ENCODE assay signal across 13 cellular contexts in the genomic region with DNA sequence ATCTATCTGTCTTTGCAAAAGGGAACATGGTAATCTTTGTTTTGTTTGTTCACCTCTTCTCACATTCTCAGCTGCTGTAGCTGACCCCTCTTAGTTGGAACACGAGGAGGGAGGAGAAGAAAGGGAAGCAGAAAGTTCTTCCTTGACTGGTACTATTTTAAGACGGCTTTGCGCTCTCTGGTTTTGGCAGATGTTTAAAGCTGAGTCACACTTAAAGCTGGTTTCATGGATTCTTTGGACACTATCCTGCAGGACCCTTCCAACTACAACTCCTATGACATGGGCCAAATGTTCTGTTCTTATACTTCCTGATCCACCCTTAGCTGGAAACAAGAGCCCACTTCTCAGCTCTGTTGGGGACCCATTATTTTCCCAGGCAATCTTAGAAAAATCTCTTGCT. TPM values are rescaled to one million over a fixed set of nuclear protein-coding genes. Genes with fewer than 3 reads are reported as not detected.
A peak's percentile ranks its signal among the peaks of the same experiment; 100 is the strongest.
DNase-seq lines count a peak whose midpoint lies in the region; ATAC-seq and TF ChIP-seq lines count a peak whose summit lies in the region.
"Had no signal": no experiment of that assay in that cellular context is flagged by ENCODE, and none has a peak within 500 bp of the region (broad histone marks: within the 10 kb centered on the region; RNA-seq: fewer than 3 reads in every experiment).

No MANE protein-coding gene starts in this region.

- TF ChIP-seq POLR2A in gastrocnemius medialis (IDR thresholded peaks at IDR 0.05) = no peak

- H3K4me3 ChIP-seq in SJCRH30 = peak overlapping the region; percentile 11; the same call in 1 of the 2 replicates
- no peak overlapping the region for H3K4me3 ChIP-seq in fibroblast of the aortic adventitia (ENCODE audit: low read depth, low read length)
- H3K4me3 ChIP-seq in gastrocnemius medialis = peak overlapping the region in 2 of 4 donors; percentile 1 to 11

- TF ChIP-seq CTCF in fibroblast of the aortic adventitia (IDR thresholded peaks at IDR 0.05; ENCODE audit: insufficient read depth, low read length) = no peak
- no peak for TF ChIP-seq CTCF in gastrocnemius medialis (IDR thresholded peaks at IDR 0.05 in 4 of 5, conservative IDR thresholded peaks at IDR 0.05 in 1 of 5)

- intact Hi-C loops in gastrocnemius medialis (cut with DNase I; ENCODE audit: low total_unique reads) = loop anchor here (5.0 kb wide), 1 partner anchor 65 kb away; no protein-coding TSS in a partner anchor

- ATAC-seq in gastrocnemius medialis = peak; percentile 86 to 92
- ATAC-seq in GM21737 (IDR thresholded peaks at IDR 0.05; ENCODE audit: unreplicated experiment) = no peak
- ATAC-seq in GM21390 (IDR thresholded peaks at IDR 0.05; ENCODE audit: unreplicated experiment) = no peak
- no peak for ATAC-seq in HG02981 (IDR thresholded peaks at IDR 0.05; ENCODE audit: unreplicated experiment)
- ATAC-seq: activated T-cell treated with anti-CD3 and anti-CD28 coated beads, Interleukin-2, amount 50 U/mL, for 4 hours had no signal

- H3K9me3 ChIP-seq in SJCRH30 (replicated peaks) (0 out of 2 replicates have a peak, but pooled peaks cover 4% of the 10 kb centered on the region), gastrocnemius medialis (no peaks in the 10 kb centered on the region)

- no peaks in the 10 kb centered on the region for H3K36me3 ChIP-seq in SJCRH30
- H3K36me3 ChIP-seq in gastrocnemius medialis = no peaks in the 10 kb centered on the region

- H3K27ac ChIP-seq in SJCRH30 (peak overlapping the region; percentile 97), gastrocnemius medialis (peak overlapping the region; percentile 85 to 89 (median 86))

- DNase-seq in EH (ENCODE audit: low read depth) (peak; percentile 20), SJCRH30 (peak; percentile 73 to 86), fibroblast of the aortic adventitia (ENCODE audit: low read depth) (peak; percentile 94), gastrocnemius medialis (peak; percentile 54 to 59)
- DNase-seq in activated CD4-positive, alpha-beta T cell treated with anti-CD3 and anti-CD28 coated beads, Interleukin-2, amount 50 U/mL, for 4 hours = no peak
- DNase-seq: activated CD4-positive, alpha-beta T cell treated with anti-CD3 and anti-CD28 coated beads for 48 hours; activated T-cell treated with anti-CD3 and anti-CD28 coated beads, Interleukin-2, amount 50 U/mL, for 4 hours; amygdala; dermis blood vessel endothelial cell; DMS53 had no signal

- in situ Hi-C loops in gastrocnemius medialis (cut with MboI; ENCODE audit: low sequenced_read_pairs in 4 of 4) = no loop called here

- H3K27me3 ChIP-seq in SJCRH30 (no peaks in the 10 kb centered on the region), gastrocnemius medialis (no peaks in the 10 kb centered on the region)

- peaks cover 40% of the 10 kb centered on the region for H3K4me1 ChIP-seq in SJCRH30
- peaks cover 24 to 36% of the 10 kb centered on the region in 2 donors for H3K4me1 ChIP-seq in gastrocnemius medialis

RNA-seq across cellular contexts. Expression of a gene that starts 40.6 kb away (rescaled TPM):
- 248 and 281 TPM in 2 replicates for total RNA-seq in SJCRH30 (2014; rRNA removed; shearing (Covaris generic))
- 104 and 443 TPM in 2 replicates for total RNA-seq in fibroblast of the aortic adventitia (ENCODE audit: low replicate concordance)
- total RNA-seq in gastrocnemius medialis = 100 to 1,000 TPM; 547 to 578 (median 571) TPM

Comparison
In these comparisons a context has a peak if more than half of its experiments do, and no peak if none do; other contexts are left out.
1. DNase-seq: peak in EH (single experiment), SJCRH30 (2 of 2), fibroblast of the aortic adventitia (single experiment) and gastrocnemius medialis (2 of 2); none in activated CD4-positive, alpha-beta T cell treated with anti-CD3 and anti-CD28 coated beads, Interleukin-2, amount 50 U/mL, for 4 hours (0 of 2).
2. ATAC-seq: peak in gastrocnemius medialis (2 of 2); none in GM21737 (single experiment), GM21390 (single experiment) and HG02981 (single experiment).